11 cellular contexts compared by ENCODE assay signal in the genomic region with DNA sequence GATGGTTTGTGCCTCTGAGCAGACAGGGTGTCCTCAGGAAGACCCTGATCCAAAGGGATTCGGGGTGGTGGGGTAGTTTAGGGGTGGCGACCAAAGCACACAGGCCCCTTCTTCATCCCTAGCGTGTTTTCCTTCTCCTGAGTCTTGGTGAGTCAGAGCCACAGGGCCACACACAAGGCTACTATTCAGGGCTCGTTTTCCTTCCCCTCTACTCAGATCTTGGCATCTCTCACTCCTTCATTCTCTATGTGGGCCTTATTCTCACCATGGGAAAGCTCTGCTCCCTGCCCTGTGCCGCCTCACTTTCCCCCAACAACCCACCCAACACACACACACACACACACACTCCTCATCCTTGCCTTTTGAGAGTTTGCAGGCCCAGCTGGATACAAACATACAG. TPM values are rescaled to one million over a fixed set of nuclear protein-coding genes. Genes with fewer than 3 reads are reported as not detected.
A peak's percentile ranks its signal among the peaks of the same experiment; 100 is the strongest.
DNase-seq lines count a peak whose midpoint lies in the region; ATAC-seq and TF ChIP-seq lines count a peak whose summit lies in the region.
"Had no signal": no experiment of that assay in that cellular context is flagged by ENCODE, and none has a peak within 500 bp of the region (broad histone marks: within the 10 kb centered on the region; RNA-seq: fewer than 3 reads in every experiment).

No MANE protein-coding gene starts in this region.

- no peaks in the 10 kb centered on the region for H3K36me3 ChIP-seq in sigmoid colon
- H3K36me3 ChIP-seq: WERI-Rb-1 had no signal

- no peaks in the 10 kb centered on the region for H3K9me3 ChIP-seq in sigmoid colon

- peak; percentile 10 for ATAC-seq in foreskin keratinocyte
- no peak for ATAC-seq in HG03354 (IDR thresholded peaks at IDR 0.05; ENCODE audit: poor library complexity, severe bottlenecking, unreplicated experiment)
- ATAC-seq: activated naive CD8-positive, alpha-beta T cell treated with anti-CD3 and anti-CD28 coated beads, Interleukin-2, amount 50 U/mL, for 24 hours had no signal

- peaks cover 45% of the 10 kb centered on the region for H3K4me1 ChIP-seq in foreskin keratinocyte
- peaks cover 0 to 17% (median 13%) of the 10 kb centered on the region in 4 donors for H3K4me1 ChIP-seq in sigmoid colon

- no peak for TF ChIP-seq EP300 in sigmoid colon (IDR thresholded peaks at IDR 0.05)

- H3K27me3 ChIP-seq in foreskin keratinocyte: no peaks in the 10 kb centered on the region
- H3K27me3 ChIP-seq in sigmoid colon: no peaks in the 10 kb centered on the region

- in situ Hi-C loops in GM13977 (cut with MboI; ENCODE audit: low pct_unique_long_range_greater_than_20kb, low sequenced_read_pairs, unreplicated experiment): loop anchor here (10.0 kb wide), 1 partner anchor 70 kb away; the partner anchor contains the start of gene CTTNBP2NL

- no peak for TF ChIP-seq CTCF in foreskin keratinocyte (conservative IDR thresholded peaks at IDR 0.05)
- TF ChIP-seq CTCF in sigmoid colon (IDR thresholded peaks at IDR 0.05): no peak
- TF ChIP-seq CTCF in GM13977 (IDR thresholded peaks at IDR 0.05; ENCODE audit: extremely low read depth, insufficient read depth, missing control alignments): no peak

- H3K27ac ChIP-seq in foreskin keratinocyte: no peak overlapping the region
- H3K27ac ChIP-seq in sigmoid colon: peak overlapping the region; percentile 73 to 81 (median 77)
- H3K27ac ChIP-seq: WERI-Rb-1 had no signal

- intact Hi-C loops in sigmoid colon (cut with DNase I): loop anchor here (5.0 to 10.0 kb wide), 2 partner anchors 242 to 1020 kb away; partner anchors contain the start of genes ATP5PB, RHOC and WDR77

- DNase-seq in Daoy (ENCODE audit: low read depth): peak; percentile 69
- peak; percentile 38 for DNase-seq in amniotic epithelial cell (ENCODE audit: low read depth)
- no peak for DNase-seq in foreskin keratinocyte
- no peak for DNase-seq in sigmoid colon
- no peak for DNase-seq in NCI-H128 (lab: John Stamatoyannopoulos, UW; ENCODE audit: unreplicated experiment)
- DNase-seq in NCI-H446 treated with DMSO at 0.1 percent for 48 hours (lab: John Stamatoyannopoulos, UW): no peak
- no peak for DNase-seq in GM13977 (ENCODE audit: low spot score)
- DNase-seq: activated naive CD8-positive, alpha-beta T cell treated with anti-CD3 and anti-CD28 coated beads, Interleukin-2, amount 50 U/mL, for 24 hours; CD8-positive, alpha-beta T cell; WERI-Rb-1 had no signal

- TF ChIP-seq POLR2A in sigmoid colon (IDR thresholded peaks at IDR 0.05): no peak

- WGBS in sigmoid colon, 2 donors: 63 to 77% methylated on average over 5 of the region's 5 CpGs

- no peak overlapping the region for H3K4me3 ChIP-seq in sigmoid colon

RNA-seq across cellular contexts. Expression of gene WNT2B, which starts 43.6 kb away (rescaled TPM):
- total RNA-seq in Daoy (2014; rRNA removed; shearing (Covaris generic)): 0.12 and 0.40 TPM in 2 replicates
- 0.61 and 0.74 TPM in 2 replicates for total RNA-seq in foreskin keratinocyte
- polyA plus RNA-seq in foreskin keratinocyte: 0.19 and 0.21 TPM in 2 replicates
- total RNA-seq in sigmoid colon: 1 to 10 TPM; 1.5 to 4.2 (median 2.0) TPM
- polyA plus RNA-seq in sigmoid colon: 1 to 10 TPM; 1.2 to 3.2 (median 1.2) TPM

Comparison
In these comparisons a context has a peak if more than half of its experiments do, and no peak if none do; other contexts are left out.
1. DNase-seq: peak in Daoy (single experiment) and amniotic epithelial cell (single experiment); none in foreskin keratinocyte (0 of 2), sigmoid colon (single experiment), NCI-H128 (single experiment), NCI-H446 treated with DMSO at 0.1 percent for 48 hours (single experiment) and GM13977 (single experiment).